Comparison of ENCODE assay signal across 1 cellular context in the genomic region with DNA sequence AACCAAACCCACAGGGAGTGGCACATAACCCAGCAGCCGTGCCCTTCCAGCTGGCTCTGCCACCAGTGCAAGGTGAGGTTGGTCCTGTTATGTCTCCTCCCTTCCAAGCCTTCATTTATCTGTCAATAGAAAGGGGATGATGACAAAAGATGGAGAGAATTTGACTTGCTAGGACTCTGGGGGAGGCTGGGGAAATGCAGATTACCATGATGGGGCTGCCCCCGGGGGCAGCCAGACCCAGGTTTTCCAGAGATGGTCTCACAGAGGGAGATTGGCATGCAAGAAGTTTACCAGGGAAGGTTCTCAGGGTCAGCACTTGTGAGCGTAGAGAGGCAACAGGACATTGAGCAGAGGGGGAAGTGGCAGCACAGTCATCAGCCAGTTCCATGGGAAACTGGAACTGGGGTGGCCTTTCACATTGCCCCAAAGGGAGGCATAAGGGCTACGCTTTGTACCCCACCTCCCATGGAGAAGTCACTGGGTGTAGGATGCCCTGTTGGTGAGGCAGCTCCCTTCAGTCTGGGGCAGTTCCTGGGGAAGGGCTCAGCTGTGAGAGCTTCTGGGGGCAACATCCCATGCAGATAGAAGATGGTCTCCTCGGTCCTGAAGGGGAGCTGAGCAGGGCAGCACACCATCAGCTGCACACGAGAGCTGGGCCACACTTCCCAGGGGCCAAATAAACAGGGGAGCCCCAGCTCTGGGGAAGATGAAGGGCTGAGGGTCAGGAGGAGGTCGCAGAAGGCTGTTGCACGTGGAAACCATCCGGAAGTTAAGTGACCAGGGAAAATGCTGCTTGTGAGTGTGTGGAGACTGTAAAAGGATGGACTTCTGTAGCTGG.
TF ChIP-seq lines count a peak whose summit lies in the region.

No MANE protein-coding gene starts in this region.

TF ChIP-seq in H1, 55 proteins besides CTCF, POLR2A, EP300 and RAD21:
- TF ChIP-seq SIX5 (IDR thresholded peaks at IDR 0.05; ENCODE audit: low read depth, low read length) (no peak), FOSL1 (IDR thresholded peaks at IDR 0.05; ENCODE audit: insufficient read depth, low read depth, low read length) (no peak), KDM4A (IDR thresholded peaks at IDR 0.05; ENCODE audit: low read depth, low read length, severe bottlenecking) (no peak), CHD1 (IDR thresholded peaks at IDR 0.05; ENCODE audit: low read depth, low read length) (no peak), MAFK (IDR thresholded peaks at IDR 0.05; ENCODE audit: low read depth, low read length) (no peak), POLR2AphosphoS5 (IDR thresholded peaks at IDR 0.05; ENCODE audit: low read depth, low read length) (no peak), HDAC2 (IDR thresholded peaks at IDR 0.05; ENCODE audit: borderline replicate concordance in 1 of 2, low read depth in 2 of 2, low read length in 2 of 2) (no peak), GABPA (IDR thresholded peaks at IDR 0.05; ENCODE audit: borderline replicate concordance, insufficient read depth, low read length) (no peak), JUND (IDR thresholded peaks at IDR 0.05; ENCODE audit: low read length) (no peak), PHF8 (conservative IDR thresholded peaks at IDR 0.05; ENCODE audit: low read depth, low read length) (no peak)
- TF ChIP-seq, protein P1, sequence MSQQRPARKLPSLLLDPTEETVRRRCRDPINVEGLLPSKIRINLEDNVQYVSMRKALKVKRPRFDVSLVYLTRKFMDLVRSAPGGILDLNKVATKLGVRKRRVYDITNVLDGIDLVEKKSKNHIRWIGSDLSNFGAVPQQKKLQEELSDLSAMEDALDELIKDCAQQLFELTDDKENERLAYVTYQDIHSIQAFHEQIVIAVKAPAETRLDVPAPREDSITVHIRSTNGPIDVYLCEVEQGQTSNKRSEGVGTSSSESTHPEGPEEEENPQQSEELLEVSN (IDR thresholded peaks at IDR 0.05) = no peak
- TF ChIP-seq, protein P2, sequence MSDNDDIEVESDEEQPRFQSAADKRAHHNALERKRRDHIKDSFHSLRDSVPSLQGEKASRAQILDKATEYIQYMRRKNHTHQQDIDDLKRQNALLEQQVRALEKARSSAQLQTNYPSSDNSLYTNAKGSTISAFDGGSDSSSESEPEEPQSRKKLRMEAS (IDR thresholded peaks at IDR 0.05) = no peak
